29 cellular contexts compared by ENCODE assay signal in genomic region chr9:78272307-78272706, GRCh38.
"Had no signal": no experiment of that assay in that cellular context is flagged by ENCODE, and none has a peak within 500 bp of the region (broad histone marks: within the 10 kb centered on the region; RNA-seq: fewer than 3 reads in every experiment).

No MANE protein-coding gene starts in this region.

- H3K4me1 Mint-ChIP-seq: stimulated activated effector memory CD8-positive, alpha-beta T cell treated with anti-CD3 and anti-CD28 coated beads, Interleukin-12 subunit alpha, Interleukin-12 subunit beta, amount 100 ng/mL, for 72 hours; stimulated activated memory B cell treated with anti-CD40 and anti-IgM and Interleukin-4, amounts not matched to agents 10 μg/mL and 1 μg/mL and 100 μg/mL, for 72 hours; stimulated activated naive B cell treated with anti-CD40 and anti-IgM and Interleukin-4, amounts not matched to agents 10 μg/mL and 1 μg/mL and 100 μg/mL, for 72 hours; stimulated activated naive CD8-positive, alpha-beta T cell treated with anti-CD3 and anti-CD28 coated beads, Interleukin-15, amount 100 ng/mL, for 72 hours had no signal

- DNase-seq: stimulated activated CD4-positive, alpha-beta T cell treated with anti-CD3 and anti-CD28 coated beads, Interleukin-2, amount 100 ng/mL, for 48 hours; stimulated activated CD4-positive, alpha-beta T cell treated with anti-CD3 and anti-CD28 coated beads, Interleukin-4, amount 100 ng/mL, for 1 hour; stimulated activated CD4-positive, alpha-beta T cell treated with anti-CD3 and anti-CD28 coated beads, Interleukin-4, amount 100 ng/mL, for 24 hours; stimulated activated CD4-positive, alpha-beta T cell treated with anti-CD3 and anti-CD28 coated beads, Interleukin-4, amount 100 ng/mL, for 4 hours; stimulated activated CD8-positive, alpha-beta memory T cell treated with anti-CD3 and anti-CD28 coated beads, Interleukin-4, amount 100 ng/mL, for 48 hours; stimulated activated naive B cell treated with anti-CD40 and anti-IgM and Interleukin-4, amounts not matched to agents 10 μg/mL and 1 μg/mL and 100 μg/mL, for 72 hours; stimulated activated naive CD4-positive, alpha-beta T cell; stimulated activated naive CD4-positive, alpha-beta T cell treated with Interleukin-2 at 50 U/mL for 16 hours; stimulated activated naive CD8-positive, alpha-beta T cell treated with anti-CD3 and anti-CD28 coated beads, Interleukin-15, amount 100 ng/mL, for 72 hours; stimulated activated naive CD8-positive, alpha-beta T cell treated with anti-CD3 and anti-CD28 coated beads, Interleukin-15, Interleukin-2, amounts not matched to agents 100 U/mL and 50 U/mL, for 24 hours; stomach; substantia nigra; testis; thyroid gland; tibial artery; transverse colon; trophoblast cell; upper lobe of left lung; upper lobe of right lung; uterus had no signal

- H3K9me3 Mint-ChIP-seq: stimulated activated effector memory CD8-positive, alpha-beta T cell treated with anti-CD3 and anti-CD28 coated beads, Interleukin-12 subunit alpha, Interleukin-12 subunit beta, amount 100 ng/mL, for 72 hours; stimulated activated memory B cell treated with anti-CD40 and anti-IgM and Interleukin-4, amounts not matched to agents 10 μg/mL and 1 μg/mL and 100 μg/mL, for 72 hours; stimulated activated naive B cell treated with anti-CD40 and anti-IgM and Interleukin-4, amounts not matched to agents 10 μg/mL and 1 μg/mL and 100 μg/mL, for 72 hours; stimulated activated naive CD8-positive, alpha-beta T cell treated with anti-CD3 and anti-CD28 coated beads, Interleukin-15, amount 100 ng/mL, for 72 hours; stimulated activated naive CD8-positive, alpha-beta T cell treated with anti-CD3 and anti-CD28 coated beads, Interleukin-15, Interleukin-2, amounts not matched to agents 100 ng/mL and 50 ng/mL, for 24 hours; type B pancreatic cell had no signal

- H3K4me3 Mint-ChIP-seq: stimulated activated effector memory CD8-positive, alpha-beta T cell treated with anti-CD3 and anti-CD28 coated beads, Interleukin-12 subunit alpha, Interleukin-12 subunit beta, amount 100 ng/mL, for 72 hours; stimulated activated memory B cell treated with anti-CD40 and anti-IgM and Interleukin-4, amounts not matched to agents 10 μg/mL and 1 μg/mL and 100 μg/mL, for 72 hours; stimulated activated naive B cell treated with anti-CD40 and anti-IgM and Interleukin-4, amounts not matched to agents 10 μg/mL and 1 μg/mL and 100 μg/mL, for 72 hours; stimulated activated naive CD8-positive, alpha-beta T cell treated with anti-CD3 and anti-CD28 coated beads, Interleukin-15, amount 100 ng/mL, for 72 hours; stimulated activated naive CD8-positive, alpha-beta T cell treated with anti-CD3 and anti-CD28 coated beads, Interleukin-15, Interleukin-2, amounts not matched to agents 100 ng/mL and 50 ng/mL, for 24 hours; type B pancreatic cell had no signal

- H3K27ac ChIP-seq: stomach, suprapubic skin, testis, thoracic aorta, thyroid gland, tibial artery, tibial nerve, transverse colon, upper lobe of left lung, upper lobe of right lung, uterus, vagina had no signal

- H3K9me3 ChIP-seq: stomach, suprapubic skin, testis, thoracic aorta, thyroid gland, tibial artery, tibial nerve, transverse colon, upper lobe of left lung, upper lobe of right lung, uterus, vagina had no signal

- H3K4me1 ChIP-seq: stomach, suprapubic skin, testis, thyroid gland, tibial artery, tibial nerve, transverse colon, upper lobe of left lung, upper lobe of right lung, uterus, vagina had no signal

- H3K27ac Mint-ChIP-seq: stimulated activated effector memory CD8-positive, alpha-beta T cell treated with anti-CD3 and anti-CD28 coated beads, Interleukin-12 subunit alpha, Interleukin-12 subunit beta, amount 100 ng/mL, for 72 hours; stimulated activated memory B cell treated with anti-CD40 and anti-IgM and Interleukin-4, amounts not matched to agents 10 μg/mL and 1 μg/mL and 100 μg/mL, for 72 hours; stimulated activated naive B cell treated with anti-CD40 and anti-IgM and Interleukin-4, amounts not matched to agents 10 μg/mL and 1 μg/mL and 100 μg/mL, for 72 hours; stimulated activated naive CD8-positive, alpha-beta T cell treated with anti-CD3 and anti-CD28 coated beads, Interleukin-15, Interleukin-2, amounts not matched to agents 100 ng/mL and 50 ng/mL, for 24 hours; type B pancreatic cell had no signal

- H3K27me3 Mint-ChIP-seq: stimulated activated memory B cell treated with anti-CD40 and anti-IgM and Interleukin-4, amounts not matched to agents 10 μg/mL and 1 μg/mL and 100 μg/mL, for 72 hours; stimulated activated naive B cell treated with anti-CD40 and anti-IgM and Interleukin-4, amounts not matched to agents 10 μg/mL and 1 μg/mL and 100 μg/mL, for 72 hours; stimulated activated naive CD8-positive, alpha-beta T cell treated with anti-CD3 and anti-CD28 coated beads, Interleukin-15, amount 100 ng/mL, for 72 hours; stimulated activated naive CD8-positive, alpha-beta T cell treated with anti-CD3 and anti-CD28 coated beads, Interleukin-15, Interleukin-2, amounts not matched to agents 100 ng/mL and 50 ng/mL, for 24 hours; type B pancreatic cell had no signal

- ATAC-seq: stimulated activated effector memory CD8-positive, alpha-beta T cell treated with anti-CD3 and anti-CD28 coated beads, Interleukin-12 subunit alpha, Interleukin-12 subunit beta, amount 100 ng/mL, for 72 hours; stimulated activated memory B cell treated with anti-CD40 and anti-IgM and Interleukin-4, amounts not matched to agents 10 μg/mL and 1 μg/mL and 100 μg/mL, for 72 hours; stimulated activated naive B cell treated with anti-CD40 and anti-IgM and Interleukin-4, amounts not matched to agents 10 μg/mL and 1 μg/mL and 100 μg/mL, for 72 hours; stimulated activated naive CD8-positive, alpha-beta T cell treated with anti-CD3 and anti-CD28 coated beads, Interleukin-15, amount 100 ng/mL, for 72 hours; stimulated activated naive CD8-positive, alpha-beta T cell treated with anti-CD3 and anti-CD28 coated beads, Interleukin-15, Interleukin-2, amounts not matched to agents 100 U/mL and 50 U/mL, for 24 hours; upper lobe of right lung had no signal

- H3K27me3 ChIP-seq: stomach, suprapubic skin, testis, thyroid gland, tibial artery, tibial nerve, transverse colon, upper lobe of left lung, upper lobe of right lung, uterus, vagina had no signal

- FAIRE-seq: urothelium cell line had no signal

- H3K36me3 ChIP-seq: thyroid gland, vagina had no signal

- H3K4me3 ChIP-seq: stomach, suprapubic skin, testis, thoracic aorta, thyroid gland, tibial artery, tibial nerve, transverse colon, upper lobe of left lung, upper lobe of right lung, uterus, vagina had no signal
